In genomic region chr20:38447931-38448675, GRCh38 we compare ENCODE assay signal across 1 cellular context.
TF ChIP-seq lines count a peak whose summit lies in the region.

No MANE protein-coding gene starts in this region.

TF ChIP-seq in K562, 482 proteins besides CTCF, POLR2A, EP300 and RAD21 (continued from another document and continues in another):
- TF ChIP-seq ZNF592 (IDR thresholded peaks at IDR 0.05) (no peak), ZNF184 (CRISPR knock-in tag; IDR thresholded peaks at IDR 0.05) (no peak), ZNF699 (CRISPR knock-in tag; IDR thresholded peaks at IDR 0.05; ENCODE audit: insufficient replicate concordance) (no peak), CBFA2T2 (conservative IDR thresholded peaks at IDR 0.05) (peak; percentile 59), ZNF785 (CRISPR knock-in tag; IDR thresholded peaks at IDR 0.05) (no peak), KAT7 (CRISPR knock-in tag; IDR thresholded peaks at IDR 0.05; ENCODE audit: borderline replicate concordance) (no peak), CREB3 (tag; conservative IDR thresholded peaks at IDR 0.05; ENCODE audit: low read depth) (no peak), ZSCAN32 (CRISPR knock-in tag; IDR thresholded peaks at IDR 0.05) (no peak), ZNF57 (CRISPR knock-in tag; IDR thresholded peaks at IDR 0.05) (no peak), ARID3A (IDR thresholded peaks at IDR 0.05; ENCODE audit: borderline replicate concordance, low read depth, low read length) (no peak), CBFA2T3 (IDR thresholded peaks at IDR 0.05) (peak; percentile 72), ATF4 (CRISPR knock-in tag; IDR thresholded peaks at IDR 0.05) (no peak), KLF16 (IDR thresholded peaks at IDR 0.05) (no peak), TAF1 (IDR thresholded peaks at IDR 0.05; ENCODE audit: control insufficient read depth, extremely low read depth, insufficient read depth, low read length, severe bottlenecking) (peak; percentile 29), GTF2A2 (tag; IDR thresholded peaks at IDR 0.05) (no peak), POLR2AphosphoS5 (IDR thresholded peaks at IDR 0.05; ENCODE audit: control insufficient read depth, insufficient read depth, low read depth, low read length) (peak; percentile 43; the same call in 1 of the 2 replicates), DEAF1 (CRISPR knock-in tag; IDR thresholded peaks at IDR 0.05) (no peak), COPS2 (conservative IDR thresholded peaks at IDR 0.05) (no peak), ETV5 (CRISPR knock-in tag; IDR thresholded peaks at IDR 0.05; ENCODE audit: low read depth) (peak; percentile 63; the same call in 1 of the 2 replicates), RB1 (IDR thresholded peaks at IDR 0.05; ENCODE audit: low read depth) (no peak), ZNF766 (CRISPR knock-in tag; conservative IDR thresholded peaks at IDR 0.05) (no peak), DPF2 (IDR thresholded peaks at IDR 0.05) (peak; percentile 35; the same call in 1 of the 2 replicates), ZEB2 (IDR thresholded peaks at IDR 0.05) (0 out of 2 replicates have a peak, but pooled peaks have one; percentile 37), GMEB1 (CRISPR knock-in tag; IDR thresholded peaks at IDR 0.05) (no peak), ZNF551 (CRISPR knock-in tag; IDR thresholded peaks at IDR 0.05) (no peak), TEAD4 (IDR thresholded peaks at IDR 0.05; ENCODE audit: low read length) (peak; percentile 46; the same call in 1 of the 2 replicates), TEAD4 (CRISPR knock-in tag; IDR thresholded peaks at IDR 0.05; ENCODE audit: borderline replicate concordance) (no peak), ADNP (tag; IDR thresholded peaks at IDR 0.05) (no peak), CREM (IDR thresholded peaks at IDR 0.05; ENCODE audit: low read depth) (peak; percentile 39; the same call in 1 of the 2 replicates), MED1 (CRISPR knock-in tag; IDR thresholded peaks at IDR 0.05; ENCODE audit: borderline replicate concordance) (no peak), NFYB (IDR thresholded peaks at IDR 0.05; ENCODE audit: extremely low read depth, insufficient read length) (no peak), ZC3H4 (CRISPR knock-in tag; IDR thresholded peaks at IDR 0.05; ENCODE audit: borderline replicate concordance) (no peak), U2AF2 (optimal IDR thresholded peaks at IDR 0.05; ENCODE audit: low read depth, low read length) (no peak), ZNF133 (CRISPR knock-in tag; IDR thresholded peaks at IDR 0.05) (no peak), ZNF165 (CRISPR knock-in tag; IDR thresholded peaks at IDR 0.05; ENCODE audit: borderline replicate concordance) (0 out of 2 replicates have a peak, but pooled peaks have one; percentile 10), ETV1 (tag; conservative IDR thresholded peaks at IDR 0.05; ENCODE audit: low read depth) (peak; percentile 51; the same call in 1 of the 2 replicates), ZNF280A (IDR thresholded peaks at IDR 0.05; ENCODE audit: low read depth, partially characterized antibody) (no peak), ZNF583 (CRISPR knock-in tag; IDR thresholded peaks at IDR 0.05) (no peak), CCAR2 (IDR thresholded peaks at IDR 0.05; ENCODE audit: low read depth, low read length) (no peak), ZNF23 (CRISPR knock-in tag; IDR thresholded peaks at IDR 0.05) (no peak), ZBTB7A (IDR thresholded peaks at IDR 0.05; ENCODE audit: borderline replicate concordance, control insufficient read depth, low read depth, low read length) (peak; percentile 76; the same call in 1 of the 2 replicates), HNRNPK (IDR thresholded peaks at IDR 0.05; ENCODE audit: low read depth, low read length, poor library complexity, severe bottlenecking) (no peak), BRD4 (IDR thresholded peaks at IDR 0.05) (no peak), TCF3 (CRISPR knock-in tag; IDR thresholded peaks at IDR 0.05) (peak; percentile 53), NEUROD1 (IDR thresholded peaks at IDR 0.05; ENCODE audit: borderline replicate concordance, low read depth, low read length, partially characterized antibody) (no peak), TRIM24 (IDR thresholded peaks at IDR 0.05) (no peak), ELF1 (tag; IDR thresholded peaks at IDR 0.05) (peak; percentile 53), NR1H2 (CRISPR knock-in tag; IDR thresholded peaks at IDR 0.05) (no peak), DDX20 (tag; IDR thresholded peaks at IDR 0.05; ENCODE audit: low read depth) (no peak), ZNF174 (CRISPR knock-in tag; IDR thresholded peaks at IDR 0.05) (no peak)
- TF ChIP-seq, protein P1, sequence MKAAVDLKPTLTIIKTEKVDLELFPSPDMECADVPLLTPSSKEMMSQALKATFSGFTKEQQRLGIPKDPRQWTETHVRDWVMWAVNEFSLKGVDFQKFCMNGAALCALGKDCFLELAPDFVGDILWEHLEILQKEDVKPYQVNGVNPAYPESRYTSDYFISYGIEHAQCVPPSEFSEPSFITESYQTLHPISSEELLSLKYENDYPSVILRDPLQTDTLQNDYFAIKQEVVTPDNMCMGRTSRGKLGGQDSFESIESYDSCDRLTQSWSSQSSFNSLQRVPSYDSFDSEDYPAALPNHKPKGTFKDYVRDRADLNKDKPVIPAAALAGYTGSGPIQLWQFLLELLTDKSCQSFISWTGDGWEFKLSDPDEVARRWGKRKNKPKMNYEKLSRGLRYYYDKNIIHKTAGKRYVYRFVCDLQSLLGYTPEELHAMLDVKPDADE (conservative IDR thresholded peaks at IDR 0.05; ENCODE audit: control insufficient read depth, low read depth, low read length): peak; percentile 68; the same call in 1 of the 2 replicates
- TF ChIP-seq, protein P2, sequence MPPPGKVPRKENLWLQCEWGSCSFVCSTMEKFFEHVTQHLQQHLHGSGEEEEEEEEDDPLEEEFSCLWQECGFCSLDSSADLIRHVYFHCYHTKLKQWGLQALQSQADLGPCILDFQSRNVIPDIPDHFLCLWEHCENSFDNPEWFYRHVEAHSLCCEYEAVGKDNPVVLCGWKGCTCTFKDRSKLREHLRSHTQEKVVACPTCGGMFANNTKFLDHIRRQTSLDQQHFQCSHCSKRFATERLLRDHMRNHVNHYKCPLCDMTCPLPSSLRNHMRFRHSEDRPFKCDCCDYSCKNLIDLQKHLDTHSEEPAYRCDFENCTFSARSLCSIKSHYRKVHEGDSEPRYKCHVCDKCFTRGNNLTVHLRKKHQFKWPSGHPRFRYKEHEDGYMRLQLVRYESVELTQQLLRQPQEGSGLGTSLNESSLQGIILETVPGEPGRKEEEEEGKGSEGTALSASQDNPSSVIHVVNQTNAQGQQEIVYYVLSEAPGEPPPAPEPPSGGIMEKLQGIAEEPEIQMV (tag; conservative IDR thresholded peaks at IDR 0.05; ENCODE audit: low read depth): no peak
- TF ChIP-seq, protein P3, sequence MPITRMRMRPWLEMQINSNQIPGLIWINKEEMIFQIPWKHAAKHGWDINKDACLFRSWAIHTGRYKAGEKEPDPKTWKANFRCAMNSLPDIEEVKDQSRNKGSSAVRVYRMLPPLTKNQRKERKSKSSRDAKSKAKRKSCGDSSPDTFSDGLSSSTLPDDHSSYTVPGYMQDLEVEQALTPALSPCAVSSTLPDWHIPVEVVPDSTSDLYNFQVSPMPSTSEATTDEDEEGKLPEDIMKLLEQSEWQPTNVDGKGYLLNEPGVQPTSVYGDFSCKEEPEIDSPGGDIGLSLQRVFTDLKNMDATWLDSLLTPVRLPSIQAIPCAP (CRISPR knock-in tag; IDR thresholded peaks at IDR 0.05; ENCODE audit: borderline replicate concordance): no peak
